ENCODE assay signal across 12 cellular contexts in the genomic region with DNA sequence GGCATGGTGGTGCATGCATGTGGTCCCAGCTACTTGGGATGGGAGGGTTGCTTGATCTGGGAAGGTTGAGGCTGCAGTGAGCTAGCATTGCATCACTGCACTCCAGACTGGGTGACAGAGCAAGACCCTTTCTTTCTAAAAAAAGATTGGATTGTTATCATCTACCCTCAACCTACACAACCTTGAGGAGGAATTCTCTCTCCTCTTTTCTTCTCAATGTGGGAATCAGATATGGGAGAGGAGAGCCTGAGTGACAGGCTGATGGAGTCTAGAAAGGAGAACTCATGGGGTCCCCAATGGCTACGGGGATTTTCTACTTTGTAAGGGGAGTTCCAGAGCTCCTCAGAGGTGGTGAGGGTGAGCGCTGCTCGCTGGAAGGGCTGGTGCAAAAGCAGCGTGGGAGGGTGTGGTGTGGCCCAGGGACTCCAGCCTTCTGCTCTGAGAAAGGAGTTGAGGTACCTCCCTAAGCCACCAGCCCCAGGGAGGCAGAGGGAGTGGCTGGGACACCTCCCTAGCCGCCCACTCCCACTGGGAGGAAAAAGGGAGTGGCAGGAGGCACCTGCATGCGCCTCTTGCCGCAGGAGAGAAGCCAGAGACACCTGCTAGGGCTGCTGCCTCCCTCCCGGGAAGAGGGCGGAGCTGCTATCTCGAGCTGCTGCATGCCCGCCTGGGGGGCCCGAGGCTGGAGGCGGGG. TPM values are rescaled to one million over a fixed set of nuclear protein-coding genes. Genes with fewer than 3 reads are reported as not detected.
A peak's percentile ranks its signal among the peaks of the same experiment; 100 is the strongest.
DNase-seq lines count a peak whose midpoint lies in the region; ATAC-seq and TF ChIP-seq lines count a peak whose summit lies in the region.
"Had no signal": no experiment of that assay in that cellular context is flagged by ENCODE, and none has a peak within 500 bp of the region (broad histone marks: within the 10 kb centered on the region; RNA-seq: fewer than 3 reads in every experiment).

No MANE protein-coding gene starts in this region.

- BruUV-seq in Caco-2 (replicated peaks; lab: Mats Ljungman, UMichigan): TSS peak; percentile 97

- H3K9me3 Mint-ChIP-seq in Caco-2 (ENCODE audit: unreplicated experiment): no peaks in the 10 kb centered on the region
- H3K9me3 Mint-ChIP-seq in activated naive CD8-positive, alpha-beta T cell treated with anti-CD3 and anti-CD28 coated beads, Interleukin-2, amount 50 U/mL, for 24 hours: no peaks in the 10 kb centered on the region
- H3K9me3 Mint-ChIP-seq in T-cell: no peaks in the 10 kb centered on the region

- TF ChIP-seq CTCF in Caco-2 (IDR thresholded peaks at IDR 0.05; ENCODE audit: insufficient read depth in 1 of 2, low read depth in 1 of 2, low read length in 1 of 2, severe bottlenecking in 1 of 2, unreplicated experiment in 1 of 2): no peak
- no peak for TF ChIP-seq CTCF in thyroid gland (IDR thresholded peaks at IDR 0.05)

- H3K36me3 ChIP-seq in Caco-2 (ENCODE audit: control insufficient read depth, insufficient read depth, low read length): no peaks in the 10 kb centered on the region
- H3K36me3 ChIP-seq in thyroid gland: no peaks in the 10 kb centered on the region
- H3K36me3 ChIP-seq: upper lobe of left lung had no signal

- ATAC-seq in GM19023 (IDR thresholded peaks at IDR 0.05; ENCODE audit: unreplicated experiment): peak; percentile 76
- ATAC-seq in HG02798 (IDR thresholded peaks at IDR 0.05; ENCODE audit: poor library complexity, unreplicated experiment): peak; percentile 86
- peak; percentile 60 for ATAC-seq in activated naive CD8-positive, alpha-beta T cell treated with anti-CD3 and anti-CD28 coated beads, Interleukin-2, amount 50 U/mL, for 24 hours
- no peak for ATAC-seq in T-cell (replicated peaks in 1 of 4)

- H3K27ac ChIP-seq in thyroid gland: no peak overlapping the region
- no peak overlapping the region for H3K27ac ChIP-seq in substantia nigra (ENCODE audit: low read depth, low read length, poor library complexity, severe bottlenecking)
- H3K27ac ChIP-seq: upper lobe of left lung had no signal

- intact Hi-C loops in Caco-2 (cut with micrococcal nuclease; ENCODE audit: unreplicated experiment) (loop anchor here (1.0 to 5.0 kb wide), 5 partner anchors 18 to 277 kb away; no protein-coding TSS in a partner anchor), thyroid gland (cut with DNase I) (no loop called here)

- no peaks in the 10 kb centered on the region for H3K27me3 Mint-ChIP-seq in Caco-2 (ENCODE audit: insufficient read depth, unreplicated experiment)
- H3K27me3 Mint-ChIP-seq in activated naive CD8-positive, alpha-beta T cell treated with anti-CD3 and anti-CD28 coated beads, Interleukin-2, amount 50 U/mL, for 24 hours: no peaks in the 10 kb centered on the region
- no peaks in the 10 kb centered on the region for H3K27me3 Mint-ChIP-seq in T-cell

- CTCF ChIA-PET in Caco-2 (lab: Charles Lee) (interaction anchor here (0.6 to 0.9 kb wide), 3 partner anchors 9 to 48 kb away, joined by 3 to 4 read pairs (median 3); a partner anchor contains a TSS), T-cell (lab: Charles Lee) (interaction anchor here in 1 of 2 donors (0.6 kb wide), 1 partner anchor 49 kb away, joined by 3 read pairs; a partner anchor contains a TSS)

- H3K4me3 Mint-ChIP-seq in Caco-2 (ENCODE audit: unreplicated experiment) (peak overlapping the region; percentile 75), T-cell (no peak overlapping the region)
- H3K4me3 Mint-ChIP-seq in activated naive CD8-positive, alpha-beta T cell treated with anti-CD3 and anti-CD28 coated beads, Interleukin-2, amount 50 U/mL, for 24 hours: peak overlapping the region; percentile 29

- peak overlapping the region; percentile 90 for H3K27ac Mint-ChIP-seq in Caco-2 (ENCODE audit: unreplicated experiment)
- H3K27ac Mint-ChIP-seq in activated naive CD8-positive, alpha-beta T cell treated with anti-CD3 and anti-CD28 coated beads, Interleukin-2, amount 50 U/mL, for 24 hours: no peak overlapping the region
- no peak overlapping the region for H3K27ac Mint-ChIP-seq in T-cell

- H3K4me1 Mint-ChIP-seq in Caco-2 (ENCODE audit: low read depth, unreplicated experiment) (peaks cover 38% of the 10 kb centered on the region), T-cell (peaks cover 0 to 2% (median 2%) of the 10 kb centered on the region in 3 donors)
- peaks cover 15% of the 10 kb centered on the region for H3K4me1 Mint-ChIP-seq in activated naive CD8-positive, alpha-beta T cell treated with anti-CD3 and anti-CD28 coated beads, Interleukin-2, amount 50 U/mL, for 24 hours

- no peak for TF ChIP-seq POLR2A in thyroid gland (IDR thresholded peaks at IDR 0.05)

- DNase-seq in Caco-2: peak; percentile 91 to 93
- peak; percentile 28 for DNase-seq in activated naive CD8-positive, alpha-beta T cell treated with anti-CD3 and anti-CD28 coated beads, Interleukin-2, amount 50 U/mL, for 24 hours
- no peak for DNase-seq in thyroid gland
- DNase-seq in T-cell: no peak
- DNase-seq in DMS53 (lab: John Stamatoyannopoulos, UW): no peak
- DNase-seq in substantia nigra (lab: John Stamatoyannopoulos, UW): no peak
- DNase-seq: GOT3, NCI-H446 treated with DMSO at 0.1 percent for 48 hours, SK-N-SH had no signal

- 59 to 73% methylated on average over 5 to 13 of the region's 13 CpGs for whole genome bisulfite sequencing in thyroid gland, 2 donors

- H3K4me1 ChIP-seq in Caco-2: peaks cover 49% of the 10 kb centered on the region
- H3K4me1 ChIP-seq in thyroid gland: peaks cover 0 to 4% of the 10 kb centered on the region in 2 donors

- peak overlapping the region; percentile 21 for H3K4me3 ChIP-seq in Caco-2 (ENCODE audit: low read depth, low read length)
- H3K4me3 ChIP-seq in thyroid gland (replicated peaks in 1 of 3): no peak overlapping the region
- H3K4me3 ChIP-seq: upper lobe of left lung had no signal

- POLR2A ChIA-PET in Caco-2 (lab: Charles Lee): interaction anchor here (0.8 to 0.9 kb wide), 2 partner anchors 43 to 57 kb away, joined by 3 to 4 read pairs; no protein-coding TSS in a partner anchor
- POLR2A ChIA-PET in T-cell (lab: Charles Lee): no interaction called here

- H3K27me3 ChIP-seq in Caco-2 (replicated peaks; ENCODE audit: control insufficient read depth, insufficient read depth, low read length): no peaks in the 10 kb centered on the region
- no peaks in the 10 kb centered on the region for H3K27me3 ChIP-seq in thyroid gland
- H3K27me3 ChIP-seq: upper lobe of left lung had no signal

- no peaks in the 10 kb centered on the region for H3K9me3 ChIP-seq in Caco-2
- H3K9me3 ChIP-seq in thyroid gland: no peaks in the 10 kb centered on the region
- H3K9me3 ChIP-seq: SK-N-SH, upper lobe of left lung had no signal

- H3K36me3 Mint-ChIP-seq in Caco-2 (ENCODE audit: insufficient read depth, unreplicated experiment) (peaks cover 7% of the 10 kb centered on the region), T-cell (no peaks in the 10 kb centered on the region)
- no peaks in the 10 kb centered on the region for H3K36me3 Mint-ChIP-seq in activated naive CD8-positive, alpha-beta T cell treated with anti-CD3 and anti-CD28 coated beads, Interleukin-2, amount 50 U/mL, for 24 hours (ENCODE audit: low read depth)

RNA-seq across cellular contexts. Expression of a gene that starts 48.4 kb away (rescaled TPM):
- total RNA-seq in Caco-2 (2022) (27.7 and 32.0 TPM in 2 replicates), thyroid gland (1 to 10 TPM; 1.1 to 3.8 (median 1.9) TPM), T-cell (10 to 100 TPM; 47.2 to 98.1 (median 59.9) TPM)

Comparison
In these comparisons a context has a peak if more than half of its experiments do, and no peak if none do; other contexts are left out.
1. DNase-seq: peak in Caco-2 (2 of 2) and activated naive CD8-positive, alpha-beta T cell treated with anti-CD3 and anti-CD28 coated beads, Interleukin-2, amount 50 U/mL, for 24 hours (single experiment); none in thyroid gland (0 of 2), T-cell (0 of 34), DMS53 (single experiment) and substantia nigra (0 of 49).
2. H3K4me3 Mint-ChIP-seq: peak in Caco-2 (single experiment) and activated naive CD8-positive, alpha-beta T cell treated with anti-CD3 and anti-CD28 coated beads, Interleukin-2, amount 50 U/mL, for 24 hours (single experiment); none in T-cell (0 of 3).
3. ATAC-seq: peak in GM19023 (single experiment), HG02798 (single experiment) and activated naive CD8-positive, alpha-beta T cell treated with anti-CD3 and anti-CD28 coated beads, Interleukin-2, amount 50 U/mL, for 24 hours (single experiment); none in T-cell (0 of 4).